Comparison of ENCODE assay signal across 11 cellular contexts in genomic region chr2:71605173-71605641, GRCh38.
DNase-seq lines count a peak whose midpoint lies in the region; ATAC-seq, FAIRE-seq and TF ChIP-seq lines count a peak whose summit lies in the region.
"Had no signal": no experiment of that assay in that cellular context is flagged by ENCODE, and none has a peak within 500 bp of the region (broad histone marks: within the 10 kb centered on the region; RNA-seq: fewer than 3 reads in every experiment).

No MANE protein-coding gene starts in this region.

- ATAC-seq in upper lobe of right lung: no peak

- peak; percentile 38 for DNase-seq in activated CD8-positive, alpha-beta memory T cell treated with anti-CD3 and anti-CD28 coated beads, Interleukin-2, amount 50 U/mL, for 48 hours
- no peak for DNase-seq in activated CD8-positive, alpha-beta memory T cell treated with anti-CD3 and anti-CD28 coated beads for 24 hours
- DNase-seq in H1 (ENCODE audit: low read depth in 1 of 2, low spot score in 2 of 2) (peak in 1 of 2 experiments; percentile 42), mesendoderm (no peak), upper lobe of right lung (peak; percentile 37), prostate gland (ENCODE audit: low spot score) (no peak), D341Med (ENCODE audit: low spot score) (no peak)
- DNase-seq in activated CD4-positive, alpha-beta T cell treated with anti-CD3 and anti-CD28 coated beads, Interleukin-2, amount 50 U/mL, for 4 hours: no peak
- DNase-seq: activated B cell treated with CpG ODN at 0.5 μM for 24 hours; NK-92 treated with Interleukin-12 subunit alpha and Interleukin-12 subunit beta, amount 100 ng/mL, for 24 hours had no signal

- CTCF ChIA-PET in H1 (lab: Charles Lee; ENCODE audit: partially characterized antibody): interaction anchor here (1.0 to 3.3 kb wide), 6 partner anchors 10 to 246 kb away, joined by 3 to 10 read pairs (median 4); no protein-coding TSS in a partner anchor

- no peak overlapping the region for H2AK5ac ChIP-seq in H1 (ENCODE audit: low read depth, low read length)
- H2AK5ac ChIP-seq in mesendoderm (ENCODE audit: low read length): no peak overlapping the region

- H4K20me1 ChIP-seq in H1 (replicated peaks in 1 of 2; ENCODE audit: control insufficient read depth in 1 of 2, insufficient read depth in 2 of 2, low read length in 2 of 2): no peaks in the 10 kb centered on the region

- H2AFZ ChIP-seq in H1 (ENCODE audit: low read length): peak overlapping the region; percentile 19; the same call in 1 of the 2 replicates

- H3K79me2 ChIP-seq in H1 (ENCODE audit: control insufficient read depth in 1 of 2, insufficient read depth in 2 of 2, low read length in 2 of 2) (no peaks in the 10 kb centered on the region), mesendoderm (ENCODE audit: control insufficient read depth, insufficient read depth, low read length) (no peaks in the 10 kb centered on the region)

- H3K9me3 ChIP-seq in H1 (ENCODE audit: insufficient read depth in 2 of 2, low read depth in 1 of 2, low read length in 1 of 2) (no peaks in the 10 kb centered on the region), upper lobe of right lung (no peaks in the 10 kb centered on the region), prostate gland (no peaks in the 10 kb centered on the region)

- H3K4me1 ChIP-seq in H1 (replicated peaks in 1 of 4; ENCODE audit: control insufficient read depth in 3 of 4, insufficient read depth in 4 of 4, low read length in 3 of 4) (peaks cover 0 to 12% (median 5%) of the 10 kb centered on the region in 4 experiments; a peak in 3 of 7 replicates), mesendoderm (ENCODE audit: control insufficient read depth, low read depth, low read length) (peaks cover 5% of the 10 kb centered on the region), upper lobe of right lung (peaks cover 18% of the 10 kb centered on the region), prostate gland (replicated peaks) (no peaks in the 10 kb centered on the region)

- 0 out of 2 replicates have a peak overlapping the region, but pooled peaks have one; percentile 24 for H2BK5ac ChIP-seq in H1 (ENCODE audit: low read depth, low read length)
- no peak overlapping the region for H2BK5ac ChIP-seq in mesendoderm (ENCODE audit: low read length)

- no peak for TF ChIP-seq RAD21 in H1 (IDR thresholded peaks at IDR 0.05 in 1 of 2, conservative IDR thresholded peaks at IDR 0.05 in 1 of 2; ENCODE audit: low read depth in 2 of 2, low read length in 2 of 2)

- 76% methylated on average over 9 of the region's 9 CpGs; no CpG with 5 or more reads in 1 of the 2 experiments for WGBS in H1 (ENCODE audit: extremely low coverage in 1 of 2, insufficient coverage in 1 of 2, insufficient read length in 1 of 2, insufficient replicate concordance in 2 of 2, low coverage in 1 of 2, low lambda C conversion rate in 2 of 2, missing lambda C conversion rate in 1 of 2), 2 experiments
- no CpG with 5 or more reads among the region's 9 CpGs for WGBS in mesendoderm (ENCODE audit: extremely low coverage, insufficient coverage, low lambda C conversion rate)
- 53% methylated on average over 9 of the region's 9 CpGs for WGBS in prostate gland

- no peak overlapping the region for H4K5ac ChIP-seq in H1 (ENCODE audit: insufficient read length, low read depth, low read length)
- H4K5ac ChIP-seq in mesendoderm (ENCODE audit: low read length): no peak overlapping the region

- TF ChIP-seq EP300 in H1 (IDR thresholded peaks at IDR 0.05; ENCODE audit: borderline replicate concordance in 1 of 2, low read depth in 2 of 2, low read length in 2 of 2): no peak

- H3K23ac ChIP-seq in H1 (ENCODE audit: insufficient read length) (no peak overlapping the region), mesendoderm (ENCODE audit: low read length) (no peak overlapping the region)

- intact Hi-C loops in upper lobe of right lung (cut with DNase I) (no loop called here), prostate gland (cut with DNase I) (no loop called here)

- H3K79me1 ChIP-seq in H1 (ENCODE audit: low read depth, low read length) (no peaks in the 10 kb centered on the region), mesendoderm (ENCODE audit: low read length) (no peaks in the 10 kb centered on the region)

- POLR2A ChIA-PET in H1 (lab: Charles Lee; ENCODE audit: partially characterized antibody): no interaction called here

- H3K27ac ChIP-seq in H1 (ENCODE audit: low read depth, low read length) (no peak overlapping the region), mesendoderm (ENCODE audit: low read depth, low read length) (no peak overlapping the region), upper lobe of right lung (peak overlapping the region; percentile 11), prostate gland (no peak overlapping the region)

- no peak overlapping the region for H3K4me3 ChIP-seq in H1 (ENCODE audit: extremely low read depth in 1 of 4, insufficient read depth in 2 of 4, low read depth in 3 of 4, low read length in 4 of 4)
- no peak overlapping the region for H3K4me3 ChIP-seq in mesendoderm (ENCODE audit: low read length)
- H3K4me3 ChIP-seq in upper lobe of right lung: no peak overlapping the region
- H3K4me3 ChIP-seq in prostate gland: no peak overlapping the region

- H3K18ac ChIP-seq in H1 (ENCODE audit: extremely low read depth, low read length) (peak overlapping the region; percentile 52; the same call in 1 of the 2 replicates), mesendoderm (ENCODE audit: low read length) (no peak overlapping the region)

- H3K27me3 ChIP-seq in H1 (replicated peaks in 1 of 4; ENCODE audit: control insufficient read depth in 3 of 4, extremely low read depth in 1 of 4, insufficient read depth in 3 of 4, low read length in 3 of 4) (no peaks in the 10 kb centered on the region), mesendoderm (ENCODE audit: insufficient read depth, low read length, poor library complexity) (no peaks in the 10 kb centered on the region), upper lobe of right lung (no peaks in the 10 kb centered on the region), prostate gland (replicated peaks; ENCODE audit: insufficient read depth) (no peaks in the 10 kb centered on the region)

- H3K36me3 ChIP-seq in H1 (ENCODE audit: control insufficient read depth in 2 of 4, insufficient read depth in 4 of 4, low read length in 3 of 4) (no peaks in the 10 kb centered on the region), mesendoderm (ENCODE audit: control insufficient read depth, insufficient read depth, low read length) (no peaks in the 10 kb centered on the region), upper lobe of right lung (no peaks in the 10 kb centered on the region), prostate gland (no peaks in the 10 kb centered on the region)

- H2BK120ac ChIP-seq in H1 (replicated peaks; ENCODE audit: low read depth, low read length) (peak overlapping the region; percentile 21), mesendoderm (ENCODE audit: low read depth, low read length) (no peak overlapping the region)

- no peak overlapping the region for H3K9ac ChIP-seq in H1 (replicated peaks in 1 of 4; ENCODE audit: extremely low read depth in 1 of 4, low read depth in 3 of 4, low read length in 3 of 4)
- H3K9ac ChIP-seq in mesendoderm (ENCODE audit: low read length): no peak overlapping the region

- TF ChIP-seq CTCF in H1 (IDR thresholded peaks at IDR 0.05; ENCODE audit: control extremely low read depth in 1 of 3, insufficient read depth in 1 of 3, low read depth in 1 of 3, low read length in 3 of 3) (no peak), upper lobe of right lung (IDR thresholded peaks at IDR 0.05) (no peak), prostate gland (IDR thresholded peaks at IDR 0.05) (no peak)

- H4K8ac ChIP-seq in H1 (ENCODE audit: extremely low read depth, insufficient read depth, low read length) (no peak overlapping the region; the same call in 1 of the 2 replicates), mesendoderm (ENCODE audit: low read depth, low read length) (no peak overlapping the region)

- H3K56ac ChIP-seq in H1 (replicated peaks; ENCODE audit: insufficient read length, low read depth, low read length): no peak overlapping the region
- H3K56ac ChIP-seq in mesendoderm (ENCODE audit: low read length): peak overlapping the region; percentile 69

- no peak overlapping the region for H3K4ac ChIP-seq in H1 (replicated peaks; ENCODE audit: insufficient read length, low read depth, low read length)
- H3K4ac ChIP-seq in mesendoderm (ENCODE audit: low read depth, low read length): no peak overlapping the region

- H2BK15ac ChIP-seq in H1 (ENCODE audit: low read length): peak overlapping the region; percentile 99; the same call in 1 of the 2 replicates
- no peak overlapping the region for H2BK15ac ChIP-seq in mesendoderm (replicated peaks; ENCODE audit: low read depth)

- no peak for FAIRE-seq in H1 (lab: Jason Lieb, UNC)
- FAIRE-seq: bronchial epithelial cell had no signal

- 0 out of 4 replicates have a peak overlapping the region, but pooled peaks of 1 of the 2 experiments have one; percentile 24 for H3K4me2 ChIP-seq in H1 (ENCODE audit: insufficient read depth in 1 of 2, low read depth in 2 of 2, low read length in 2 of 2)
- no peak overlapping the region for H3K4me2 ChIP-seq in mesendoderm (ENCODE audit: low read length)

- H2BK12ac ChIP-seq in H1 (ENCODE audit: low read depth, low read length): peak overlapping the region; percentile 27; the same call in 1 of the 2 replicates

- peak overlapping the region; percentile 44 for H4K91ac ChIP-seq in H1 (replicated peaks; ENCODE audit: insufficient read length, low read length)

- TF ChIP-seq POLR2A in H1 (IDR thresholded peaks at IDR 0.05; ENCODE audit: control extremely low read depth in 1 of 2, low read depth in 2 of 2, low read length in 2 of 2): no peak
- TF ChIP-seq POLR2A in prostate gland (IDR thresholded peaks at IDR 0.05): no peak

- H2BK20ac ChIP-seq in H1 (ENCODE audit: low read length): no peak overlapping the region

- no peak overlapping the region for H3K14ac ChIP-seq in H1 (ENCODE audit: insufficient read length)

- no peaks in the 10 kb centered on the region for H3K23me2 ChIP-seq in H1 (ENCODE audit: low read depth, low read length)

TF ChIP-seq in H1, 55 proteins besides CTCF, POLR2A, EP300 and RAD21 (continues in another document):
- TF ChIP-seq CHD1 (IDR thresholded peaks at IDR 0.05; ENCODE audit: low read depth, low read length): no peak

Comparison
In these comparisons a context has a peak if more than half of its experiments do, and no peak if none do; other contexts are left out.
1. DNase-seq: peak in activated CD8-positive, alpha-beta memory T cell treated with anti-CD3 and anti-CD28 coated beads, Interleukin-2, amount 50 U/mL, for 48 hours (single experiment) and upper lobe of right lung (single experiment); none in activated CD8-positive, alpha-beta memory T cell treated with anti-CD3 and anti-CD28 coated beads for 24 hours (single experiment), mesendoderm (single experiment), prostate gland (single experiment), D341Med (single experiment) and activated CD4-positive, alpha-beta T cell treated with anti-CD3 and anti-CD28 coated beads, Interleukin-2, amount 50 U/mL, for 4 hours (0 of 2).